ENCODE assay signal across 1 cellular context in genomic region chr7:95323410-95324129, GRCh38.
TF ChIP-seq lines count a peak whose summit lies in the region.

No MANE protein-coding gene starts in this region.

TF ChIP-seq in HepG2, 621 proteins besides CTCF, POLR2A, EP300 and RAD21 (continued from another document):
- TF ChIP-seq ZNF687 (CRISPR knock-in tag; IDR thresholded peaks at IDR 0.05) (no peak), ZNF652 (CRISPR knock-in tag; IDR thresholded peaks at IDR 0.05; ENCODE audit: borderline replicate concordance, low read depth) (peak; percentile 83), FOXO1 (CRISPR knock-in tag; IDR thresholded peaks at IDR 0.05) (no peak), TBP (CRISPR knock-in tag; IDR thresholded peaks at IDR 0.05) (no peak), FOXA1 (IDR thresholded peaks at IDR 0.05) (0 out of 2 replicates have a peak, but pooled peaks have one; percentile 35), FOXA1 (CRISPR knock-in tag; IDR thresholded peaks at IDR 0.05) (no peak), LRRFIP1 (CRISPR knock-in tag; conservative IDR thresholded peaks at IDR 0.05) (no peak)
- TF ChIP-seq, protein P1, sequence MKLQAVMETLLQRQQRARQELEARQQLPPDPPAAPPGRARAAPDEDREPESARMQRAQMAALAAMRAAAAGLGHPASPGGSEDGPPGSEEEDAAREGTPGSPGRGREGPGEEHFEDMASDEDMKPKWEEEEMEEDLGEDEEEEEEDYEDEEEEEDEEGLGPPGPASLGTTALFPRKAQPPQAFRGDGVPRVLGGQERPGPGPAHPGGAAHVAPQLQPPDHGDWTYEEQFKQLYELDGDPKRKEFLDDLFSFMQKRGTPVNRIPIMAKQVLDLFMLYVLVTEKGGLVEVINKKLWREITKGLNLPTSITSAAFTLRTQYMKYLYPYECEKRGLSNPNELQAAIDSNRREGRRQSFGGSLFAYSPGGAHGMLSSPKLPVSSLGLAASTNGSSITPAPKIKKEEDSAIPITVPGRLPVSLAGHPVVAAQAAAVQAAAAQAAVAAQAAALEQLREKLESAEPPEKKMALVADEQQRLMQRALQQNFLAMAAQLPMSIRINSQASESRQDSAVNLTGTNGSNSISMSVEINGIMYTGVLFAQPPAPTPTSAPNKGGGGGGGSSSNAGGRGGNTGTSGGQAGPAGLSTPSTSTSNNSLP (IDR thresholded peaks at IDR 0.05; ENCODE audit: low read depth, low read length): peak; percentile 11; the same call in 1 of the 2 replicates
